Comparison of ENCODE assay signal across 25 cellular contexts in genomic region chr11:17490938-17491337, GRCh38. TPM values are rescaled to one million over a fixed set of nuclear protein-coding genes. Genes with fewer than 3 reads are reported as not detected.
A peak's percentile ranks its signal among the peaks of the same experiment; 100 is the strongest.
DNase-seq lines count a peak whose midpoint lies in the region; ATAC-seq, FAIRE-seq and TF ChIP-seq lines count a peak whose summit lies in the region.
"Had no signal": no experiment of that assay in that cellular context is flagged by ENCODE, and none has a peak within 500 bp of the region (broad histone marks: within the 10 kb centered on the region; RNA-seq: fewer than 3 reads in every experiment).

No MANE protein-coding gene starts in this region.

- H3K9ac ChIP-seq in BLaER1 = no peak overlapping the region
- H3K9ac ChIP-seq in kidney (ENCODE audit: low read length in 2 of 2) = no peak overlapping the region

- H3K4me3 ChIP-seq in right atrium auricular region (no peak overlapping the region), BLaER1 (no peak overlapping the region), heart right ventricle (no peak overlapping the region), kidney (ENCODE audit: low read length in 2 of 2) (no peak overlapping the region)
- H3K4me3 ChIP-seq: HAP-1 had no signal

- H3K4me2 ChIP-seq in BLaER1 = peak overlapping the region; percentile 80

- H3K9me3 ChIP-seq in right atrium auricular region (no peaks in the 10 kb centered on the region), BLaER1 (no peaks in the 10 kb centered on the region), heart right ventricle (no peaks in the 10 kb centered on the region), kidney (ENCODE audit: control insufficient read depth in 1 of 2, low read length in 2 of 2) (no peaks in the 10 kb centered on the region)
- H3K9me3 ChIP-seq: HAP-1 had no signal

- no peaks in the 10 kb centered on the region for H3K27me3 ChIP-seq in right atrium auricular region
- H3K27me3 ChIP-seq in BLaER1 = 0 out of 2 replicates have a peak, but pooled peaks cover 3% of the 10 kb centered on the region
- H3K27me3 ChIP-seq in heart right ventricle = peaks cover 0 to 16% (median 0%) of the 10 kb centered on the region in 7 donors

- H3K27ac ChIP-seq in right atrium auricular region (no peak overlapping the region), BLaER1 (no peak overlapping the region), heart right ventricle (no peak overlapping the region), kidney (ENCODE audit: low read depth in 2 of 2, low read length in 2 of 2) (no peak overlapping the region)

- 72 to 80% methylated on average over 4 of the region's 4 CpGs for WGBS in heart right ventricle, 2 donors

- intact Hi-C loops in Right ventricle myocardium superior (cut with DNase I) = no loop called here
- intact Hi-C loops in heart right ventricle (cut with DNase I) = no loop called here
- intact Hi-C loops in kidney (cut with DNase I) = no loop called here

- peak; percentile 52 for DNase-seq in Right ventricle myocardium superior
- DNase-seq in right atrium auricular region (ENCODE audit: low spot score) = no peak
- peak; percentile 40 to 60 for DNase-seq in heart right ventricle
- peak; percentile 89 for DNase-seq in kidney
- no peak for DNase-seq in NCI-H1694 (lab: John Stamatoyannopoulos, UW)
- DNase-seq: 8988T; Calu3; CD4-positive, alpha-beta T cell; COR-L47; DMS53; DMS79 treated with DMSO at 0.1 percent for 48 hours; GF-D8; GOT3; HFFc6 had no signal

- peaks cover 6% of the 10 kb centered on the region; the same call in 1 of the 2 replicates for H4K20me1 ChIP-seq in BLaER1

- TF ChIP-seq CTCF in right atrium auricular region (IDR thresholded peaks at IDR 0.05) = no peak
- no peak for TF ChIP-seq CTCF in heart right ventricle (IDR thresholded peaks at IDR 0.05)
- TF ChIP-seq CTCF in kidney (IDR thresholded peaks at IDR 0.05; ENCODE audit: borderline replicate concordance, extremely low read depth, insufficient read depth) = no peak

- H3K36me3 ChIP-seq in right atrium auricular region (no peaks in the 10 kb centered on the region), BLaER1 (no peaks in the 10 kb centered on the region), heart right ventricle (no peaks in the 10 kb centered on the region), kidney (ENCODE audit: control insufficient read depth in 1 of 2, insufficient read depth in 2 of 2, low read length in 2 of 2) (no peaks in the 10 kb centered on the region)
- H3K36me3 ChIP-seq: HAP-1 had no signal

- ATAC-seq in Right ventricle myocardium superior (ENCODE audit: poor library complexity) (peak; percentile 47), heart right ventricle (peak in 7 of 8 donors; percentile 27 to 81 (median 73)), HG03457 (IDR thresholded peaks at IDR 0.05; ENCODE audit: unreplicated experiment) (no peak)

- H3K4me1 ChIP-seq in right atrium auricular region = peaks cover 0 to 16% of the 10 kb centered on the region in 2 donors
- H3K4me1 ChIP-seq in BLaER1 = peaks cover 68% of the 10 kb centered on the region
- peaks cover 0 to 12% (median 0%) of the 10 kb centered on the region in 9 donors for H3K4me1 ChIP-seq in heart right ventricle
- H3K4me1 ChIP-seq in kidney (ENCODE audit: control insufficient read depth in 1 of 2, insufficient read depth in 1 of 2, low read depth in 1 of 2, low read length in 2 of 2) = peaks cover 0 to 11% of the 10 kb centered on the region in 2 donors
- H3K4me1 ChIP-seq: HAP-1 had no signal

- no peak for FAIRE-seq in kidney (lab: Jason Lieb, UNC)
- FAIRE-seq: GM12891, GM18507, H54 had no signal

RNA-seq across cellular contexts. Expression of gene ABCC8, which starts 14.3 kb away (rescaled TPM):
- total RNA-seq in Right ventricle myocardium superior = 0.91 TPM
- 1 to 10 TPM; 3.0 to 4.2 TPM for total RNA-seq in right atrium auricular region
- 1 to 10 TPM in 9 of 10 donors, under 1 TPM in 1; 0.47 to 7.5 (median 4.9) TPM for total RNA-seq in heart right ventricle
- 1 to 10 TPM; 1.3 to 8.6 TPM for polyA plus RNA-seq in heart right ventricle
- 1.3 TPM for total RNA-seq in kidney
- 3.2 TPM for polyA plus RNA-seq in kidney (ENCODE audit: insufficient read depth, low read depth, low replicate concordance)
- total RNA-seq: A673; CD4-positive, alpha-beta T cell; Daoy; HFFc6 had no signal
- polyA plus RNA-seq: BJ, CD14-positive monocyte had no signal

RNA-seq across cellular contexts. Expression of gene USH1C, which starts 53.3 kb away (rescaled TPM):
- total RNA-seq in Right ventricle myocardium superior (0.78 TPM), right atrium auricular region (not detected), heart right ventricle (1 to 10 TPM in 1 of 10 donors, under 1 TPM in 1, not detected in 8; 0.97 to 1.9 TPM), kidney (38.6 TPM)
- polyA plus RNA-seq in heart right ventricle (under 1 TPM in 1 of 2 donors, not detected in 1; 0.22 TPM), kidney (ENCODE audit: insufficient read depth, low read depth, low replicate concordance) (107 TPM)
- total RNA-seq: A673; CD4-positive, alpha-beta T cell; Daoy; G401; HFFc6 had no signal
- polyA plus RNA-seq: BJ, CD14-positive monocyte had no signal

RNA-seq across cellular contexts. Expression of gene OTOG, which starts 56.1 kb away (rescaled TPM):
- total RNA-seq in Right ventricle myocardium superior = not detected
- not detected for total RNA-seq in right atrium auricular region
- not detected for total RNA-seq in heart right ventricle
- polyA plus RNA-seq in heart right ventricle = not detected
- 0.06 TPM for total RNA-seq in kidney
- not detected for polyA plus RNA-seq in kidney (ENCODE audit: insufficient read depth, low read depth, low replicate concordance)
- total RNA-seq: A673; Calu3; CD4-positive, alpha-beta T cell; Daoy; G401; HFFc6 had no signal
- polyA plus RNA-seq: BJ, CD14-positive monocyte had no signal

Comparison
In these comparisons a context has a peak if more than half of its experiments do, and no peak if none do; other contexts are left out.
1. DNase-seq: peak in Right ventricle myocardium superior (single experiment), heart right ventricle (2 of 2) and kidney (single experiment); none in right atrium auricular region (single experiment) and NCI-H1694 (single experiment).
2. RNA of gene USH1C, which starts 53.3 kb away (total RNA-seq): 38.6 TPM in kidney (single experiment); 0.78 TPM in Right ventricle myocardium superior (single experiment), 0.97 to 1.9 TPM in heart right ventricle and not detected in right atrium auricular region; every median in the first group is over 10 times any median in the second.